34 cellular contexts compared by ENCODE assay signal in the genomic region with DNA sequence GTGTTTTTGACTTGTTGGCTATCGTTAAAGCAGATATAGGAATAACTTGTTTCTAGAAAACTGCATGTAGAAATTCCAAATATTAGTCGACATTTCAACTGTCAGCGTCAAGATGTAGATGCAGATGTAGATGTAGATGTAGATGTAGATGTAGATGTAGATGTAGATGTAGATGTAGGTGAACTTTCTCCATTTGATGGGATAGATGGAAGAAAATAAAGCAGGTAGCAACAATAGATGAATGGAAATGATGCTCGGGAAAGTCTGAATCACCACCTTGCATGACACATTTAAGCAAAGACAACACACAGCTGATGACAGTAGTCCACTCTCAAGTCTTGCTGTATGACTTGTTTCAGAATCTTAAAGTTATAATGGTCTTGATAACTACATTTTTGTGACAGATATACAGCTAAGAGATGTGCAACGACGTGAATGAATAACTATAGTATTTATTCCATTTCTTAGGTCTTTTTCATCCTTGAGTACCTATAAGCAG. TPM values are rescaled to one million over a fixed set of nuclear protein-coding genes. Genes with fewer than 3 reads are reported as not detected.
DNase-seq lines count a peak whose midpoint lies in the region; ATAC-seq and TF ChIP-seq lines count a peak whose summit lies in the region.
"Had no signal": no experiment of that assay in that cellular context is flagged by ENCODE, and none has a peak within 500 bp of the region (broad histone marks: within the 10 kb centered on the region; RNA-seq: fewer than 3 reads in every experiment).

No MANE protein-coding gene starts in this region.

- peaks cover 23% of the 10 kb centered on the region for H3K36me3 Mint-ChIP-seq in activated naive CD4-positive, alpha-beta T cell treated with anti-CD3 and anti-CD28 coated beads, Interleukin-2, amount 50 U/mL, for 24 hours
- peaks cover 66% of the 10 kb centered on the region for H3K36me3 Mint-ChIP-seq in activated naive CD8-positive, alpha-beta T cell treated with anti-CD3 and anti-CD28 coated beads, Interleukin-2, amount 50 U/mL, for 24 hours (ENCODE audit: low read depth)
- H3K36me3 Mint-ChIP-seq in stimulated activated effector memory CD8-positive, alpha-beta T cell treated with anti-CD3 and anti-CD28 coated beads, Interleukin-12 subunit alpha, Interleukin-12 subunit beta, amount 100 ng/mL, for 72 hours: peaks cover 98% of the 10 kb centered on the region

- intact Hi-C loops in upper lobe of right lung (cut with DNase I): no loop called here

- no peak overlapping the region for H3K4me3 ChIP-seq in upper lobe of right lung
- H3K4me3 ChIP-seq: adrenal gland, dorsolateral prefrontal cortex, gastrocnemius medialis, GM12878, smooth muscle cell, thoracic aorta, vagina had no signal

- peaks cover 8% of the 10 kb centered on the region for H3K4me1 Mint-ChIP-seq in activated naive CD4-positive, alpha-beta T cell treated with anti-CD3 and anti-CD28 coated beads, Interleukin-2, amount 50 U/mL, for 24 hours
- peaks cover 5% of the 10 kb centered on the region for H3K4me1 Mint-ChIP-seq in activated naive CD8-positive, alpha-beta T cell treated with anti-CD3 and anti-CD28 coated beads, Interleukin-2, amount 50 U/mL, for 24 hours
- peaks cover 6% of the 10 kb centered on the region for H3K4me1 Mint-ChIP-seq in stimulated activated effector memory CD8-positive, alpha-beta T cell treated with anti-CD3 and anti-CD28 coated beads, Interleukin-12 subunit alpha, Interleukin-12 subunit beta, amount 100 ng/mL, for 72 hours
- H3K4me1 Mint-ChIP-seq: activated CD8-positive, alpha-beta memory T cell treated with anti-CD3 and anti-CD28 coated beads, Interleukin-2, amount 10 ng/mL, durations not matched to agents 7 days and 5 days; mesothelial cell of epicardium; stimulated activated naive CD8-positive, alpha-beta T cell treated with anti-CD3 and anti-CD28 coated beads, Interleukin-15, amount 100 ng/mL, for 72 hours had no signal

- H3K27me3 Mint-ChIP-seq in activated naive CD4-positive, alpha-beta T cell treated with anti-CD3 and anti-CD28 coated beads, Interleukin-2, amount 50 U/mL, for 24 hours: no peaks in the 10 kb centered on the region
- H3K27me3 Mint-ChIP-seq in activated naive CD8-positive, alpha-beta T cell treated with anti-CD3 and anti-CD28 coated beads, Interleukin-2, amount 50 U/mL, for 24 hours: no peaks in the 10 kb centered on the region
- H3K27me3 Mint-ChIP-seq: activated CD8-positive, alpha-beta memory T cell treated with anti-CD3 and anti-CD28 coated beads, Interleukin-2, amount 10 ng/mL, durations not matched to agents 7 days and 5 days; brain; CD8-positive, alpha-beta memory T cell; stimulated activated naive CD8-positive, alpha-beta T cell treated with anti-CD3 and anti-CD28 coated beads, Interleukin-15, amount 100 ng/mL, for 72 hours had no signal

- no peaks in the 10 kb centered on the region for H3K4me1 ChIP-seq in upper lobe of right lung
- H3K4me1 ChIP-seq: adrenal gland, gastrocnemius medialis, vagina had no signal

- DNase-seq in activated naive CD4-positive, alpha-beta T cell (lab: John Stamatoyannopoulos, UW): no peak
- peak; percentile 21 for DNase-seq in M059J (ENCODE audit: low read depth)
- no peak for DNase-seq in activated naive CD8-positive, alpha-beta T cell treated with anti-CD3 and anti-CD28 coated beads, Interleukin-2, amount 50 U/mL, for 24 hours
- DNase-seq in stimulated activated effector memory CD8-positive, alpha-beta T cell treated with anti-CD3 and anti-CD28 coated beads, Interleukin-12 subunit alpha, Interleukin-12 subunit beta, amount 100 ng/mL, for 72 hours (ENCODE audit: low spot score in 2 of 2): no peak
- DNase-seq in upper lobe of right lung: no peak
- DNase-seq: activated CD4-positive, alpha-beta T cell treated with anti-CD3 and anti-CD28 coated beads for 1 hour; activated CD8-positive, alpha-beta memory T cell treated with anti-CD3 and anti-CD28 coated beads, Interleukin-2, amount 10 ng/mL, durations not matched to agents 7 days and 5 days; adrenal gland; CD8-positive, alpha-beta memory T cell; cerebellar nuclear complex; DMS 273 treated with DMSO at 0.1 percent for 48 hours; dorsolateral prefrontal cortex; EL; gastrocnemius medialis; NCI-H1417 treated with DMSO at 0.1 percent for 48 hours; NCI-H2081 treated with DMSO at 0.1 percent for 48 hours; NCI-H2227 treated with DMSO at 0.1 percent for 48 hours; NCI-H526 treated with DMSO at 0.1 percent for 48 hours; NK-92 treated with Interleukin-12 subunit alpha and Interleukin-12 subunit beta, amount 100 ng/mL, for 24 hours; posterior cingulate gyrus; right cardiac atrium; SK-N-SH; stimulated activated CD4-positive, alpha-beta T cell treated with anti-CD3 and anti-CD28 coated beads, Interleukin-1b, Interleukin-23, amount 100 ng/mL, for 48 hours; stimulated activated naive CD8-positive, alpha-beta T cell treated with anti-CD3 and anti-CD28 coated beads, Interleukin-15, amount 100 ng/mL, for 72 hours had no signal

- TF ChIP-seq CTCF in upper lobe of right lung (IDR thresholded peaks at IDR 0.05): no peak

- peaks cover 73% of the 10 kb centered on the region for H3K36me3 ChIP-seq in upper lobe of right lung

- no peaks in the 10 kb centered on the region for H3K27me3 ChIP-seq in upper lobe of right lung
- H3K27me3 ChIP-seq: adrenal gland, dorsolateral prefrontal cortex, gastrocnemius medialis, vagina had no signal

- no peak overlapping the region for H3K27ac ChIP-seq in upper lobe of right lung
- H3K27ac ChIP-seq: adrenal gland, gastrocnemius medialis, thoracic aorta, vagina had no signal

- H3K9me3 ChIP-seq in upper lobe of right lung: no peaks in the 10 kb centered on the region
- H3K9me3 ChIP-seq: adrenal gland, gastrocnemius medialis, SK-N-SH, thoracic aorta, vagina had no signal

- ATAC-seq in activated naive CD8-positive, alpha-beta T cell treated with anti-CD3 and anti-CD28 coated beads, Interleukin-2, amount 50 U/mL, for 24 hours: peak; percentile 54
- peak; percentile 55 for ATAC-seq in stimulated activated effector memory CD8-positive, alpha-beta T cell treated with anti-CD3 and anti-CD28 coated beads, Interleukin-12 subunit alpha, Interleukin-12 subunit beta, amount 100 ng/mL, for 72 hours
- ATAC-seq in HG02678 (IDR thresholded peaks at IDR 0.05; ENCODE audit: unreplicated experiment) (no peak), upper lobe of right lung (no peak)
- ATAC-seq: activated CD8-positive, alpha-beta memory T cell treated with anti-CD3 and anti-CD28 coated beads, Interleukin-2, amount 10 ng/mL, durations not matched to agents 7 days and 5 days; gastrocnemius medialis; GM12878; right cardiac atrium; Right ventricle myocardium inferior; stimulated activated naive CD8-positive, alpha-beta T cell treated with anti-CD3 and anti-CD28 coated beads, Interleukin-15, amount 100 ng/mL, for 72 hours had no signal

- H3K9me3 Mint-ChIP-seq in activated naive CD4-positive, alpha-beta T cell treated with anti-CD3 and anti-CD28 coated beads, Interleukin-2, amount 50 U/mL, for 24 hours: no peaks in the 10 kb centered on the region
- H3K9me3 Mint-ChIP-seq in activated naive CD8-positive, alpha-beta T cell treated with anti-CD3 and anti-CD28 coated beads, Interleukin-2, amount 50 U/mL, for 24 hours: peaks cover 4% of the 10 kb centered on the region
- no peaks in the 10 kb centered on the region for H3K9me3 Mint-ChIP-seq in stimulated activated effector memory CD8-positive, alpha-beta T cell treated with anti-CD3 and anti-CD28 coated beads, Interleukin-12 subunit alpha, Interleukin-12 subunit beta, amount 100 ng/mL, for 72 hours
- H3K9me3 Mint-ChIP-seq: CD8-positive, alpha-beta memory T cell; stimulated activated naive CD8-positive, alpha-beta T cell treated with anti-CD3 and anti-CD28 coated beads, Interleukin-15, amount 100 ng/mL, for 72 hours had no signal

- H3K27ac Mint-ChIP-seq in activated naive CD4-positive, alpha-beta T cell treated with anti-CD3 and anti-CD28 coated beads, Interleukin-2, amount 50 U/mL, for 24 hours: peak overlapping the region; percentile 41
- H3K27ac Mint-ChIP-seq in activated naive CD8-positive, alpha-beta T cell treated with anti-CD3 and anti-CD28 coated beads, Interleukin-2, amount 50 U/mL, for 24 hours: peak overlapping the region; percentile 19
- peak overlapping the region; percentile 13 for H3K27ac Mint-ChIP-seq in stimulated activated effector memory CD8-positive, alpha-beta T cell treated with anti-CD3 and anti-CD28 coated beads, Interleukin-12 subunit alpha, Interleukin-12 subunit beta, amount 100 ng/mL, for 72 hours
- H3K27ac Mint-ChIP-seq: activated CD8-positive, alpha-beta memory T cell treated with anti-CD3 and anti-CD28 coated beads, Interleukin-2, amount 10 ng/mL, durations not matched to agents 7 days and 5 days; brain; mesothelial cell of epicardium; stimulated activated naive CD8-positive, alpha-beta T cell treated with anti-CD3 and anti-CD28 coated beads, Interleukin-15, amount 100 ng/mL, for 72 hours; T-helper 1 cell treated with Interleukin-12 subunit alpha and Interleukin-12 subunit beta and Interleukin-4 antibody, amounts not matched to agents 30 μg/mL and 1 μg/mL, for 36 hours had no signal

- H3K4me3 Mint-ChIP-seq in activated naive CD4-positive, alpha-beta T cell treated with anti-CD3 and anti-CD28 coated beads, Interleukin-2, amount 50 U/mL, for 24 hours: no peak overlapping the region
- H3K4me3 Mint-ChIP-seq in activated naive CD8-positive, alpha-beta T cell treated with anti-CD3 and anti-CD28 coated beads, Interleukin-2, amount 50 U/mL, for 24 hours: no peak overlapping the region
- H3K4me3 Mint-ChIP-seq in stimulated activated effector memory CD8-positive, alpha-beta T cell treated with anti-CD3 and anti-CD28 coated beads, Interleukin-12 subunit alpha, Interleukin-12 subunit beta, amount 100 ng/mL, for 72 hours: no peak overlapping the region
- H3K4me3 Mint-ChIP-seq: activated CD8-positive, alpha-beta memory T cell treated with anti-CD3 and anti-CD28 coated beads, Interleukin-2, amount 10 ng/mL, durations not matched to agents 7 days and 5 days; brain; CD8-positive, alpha-beta memory T cell; mesothelial cell of epicardium; stimulated activated naive CD8-positive, alpha-beta T cell treated with anti-CD3 and anti-CD28 coated beads, Interleukin-15, amount 100 ng/mL, for 72 hours; T-helper 1 cell treated with Interleukin-12 subunit alpha and Interleukin-12 subunit beta and Interleukin-4 antibody, amounts not matched to agents 30 μg/mL and 1 μg/mL, for 36 hours had no signal

RNA-seq across cellular contexts. Expression of gene SND1, which starts 53.5 kb away (rescaled TPM):
- total RNA-seq in M059J (2014; rRNA removed; shearing (Covaris generic)): 111 and 171 TPM in 2 replicates
- total RNA-seq in upper lobe of right lung: 150 TPM

Comparison
In these comparisons a context has a peak if more than half of its experiments do, and no peak if none do; other contexts are left out.
1. ATAC-seq: peak in activated naive CD8-positive, alpha-beta T cell treated with anti-CD3 and anti-CD28 coated beads, Interleukin-2, amount 50 U/mL, for 24 hours (single experiment) and stimulated activated effector memory CD8-positive, alpha-beta T cell treated with anti-CD3 and anti-CD28 coated beads, Interleukin-12 subunit alpha, Interleukin-12 subunit beta, amount 100 ng/mL, for 72 hours (single experiment); none in HG02678 (single experiment) and upper lobe of right lung (single experiment).
2. Peak in every context shown above with its lines, with median percentiles within 50 percentile points of each other: H3K27ac Mint-ChIP-seq.